Comparison of ENCODE assay signal across 9 cellular contexts in genomic region chr20:329325-329695, GRCh38. TPM values are rescaled to one million over a fixed set of nuclear protein-coding genes. Genes with fewer than 3 reads are reported as not detected.
DNase-seq lines count a peak whose midpoint lies in the region; ATAC-seq and TF ChIP-seq lines count a peak whose summit lies in the region.
"Had no signal": no experiment of that assay in that cellular context is flagged by ENCODE, and none has a peak within 500 bp of the region (broad histone marks: within the 10 kb centered on the region; RNA-seq: fewer than 3 reads in every experiment).

No MANE protein-coding gene starts in this region.

- CTCF ChIA-PET in activated CD4-positive, alpha-beta memory T cell treated with anti-CD3 and anti-CD28 coated beads for 36 hours (lab: Charles Lee) = interaction anchor here (0.6 to 5.1 kb wide), 16 partner anchors 8 to 205 kb away, joined by 3 to 37 read pairs (median 7); partner anchors contain the start of genes NRSN2, TBC1D20 and ZCCHC3

- H3K36me3 ChIP-seq in ascending aorta (no peaks in the 10 kb centered on the region), neuronal stem cell (replicated peaks in 1 of 2; ENCODE audit: control insufficient read depth in 2 of 2, insufficient read depth in 2 of 2, low read length in 2 of 2) (peaks cover 21 to 38% of the 10 kb centered on the region in 2 donors)

- H3K4me1 ChIP-seq in ascending aorta = peaks cover 0 to 5% of the 10 kb centered on the region in 2 donors
- peaks cover 23 to 31% of the 10 kb centered on the region in 2 donors for H3K4me1 ChIP-seq in neuronal stem cell (ENCODE audit: control insufficient read depth in 2 of 2, insufficient read depth in 1 of 2, low read depth in 1 of 2, low read length in 2 of 2)

- peak overlapping the region; percentile 22 for H2AK5ac ChIP-seq in neuronal stem cell (ENCODE audit: low read depth, low read length)

- ATAC-seq in HG02852 (IDR thresholded peaks at IDR 0.05; ENCODE audit: unreplicated experiment) = no peak

- H3K4me3 Mint-ChIP-seq in HFFc6 = peak overlapping the region; percentile 88
- H3K4me3 Mint-ChIP-seq in activated CD4-positive, alpha-beta memory T cell treated with anti-CD3 and anti-CD28 coated beads for 36 hours = no peak overlapping the region
- H3K4me3 Mint-ChIP-seq in activated T-helper 1 cell treated with anti-CD3 and anti-CD28 coated beads, Interleukin-12 subunit alpha, Interleukin-12 subunit beta, Interleukin-2, Interleukin-4 antibody, amounts not matched to agents 30 ng/mL and 10 ng/mL and 1 ng/mL, durations not matched to agents 14 hours and 24 hours and 36 hours = no peak overlapping the region

- H3K4me2 ChIP-seq in neuronal stem cell (ENCODE audit: insufficient read depth, low read length, poor library complexity, severe bottlenecking) = no peak overlapping the region

- WGBS in neuronal stem cell (ENCODE audit: extremely low coverage in 2 of 2, insufficient read length in 2 of 2, insufficient replicate concordance in 1 of 2), 2 donors = no CpG with 5 or more reads among the region's 4 CpGs

- no peak overlapping the region for H2BK15ac ChIP-seq in neuronal stem cell (ENCODE audit: low read length)

- H3K18ac ChIP-seq in neuronal stem cell (ENCODE audit: low read length) = no peak overlapping the region

- H2AFZ ChIP-seq in neuronal stem cell (ENCODE audit: low read length) = no peak overlapping the region

- peak overlapping the region; percentile 38 for H3K9ac ChIP-seq in neuronal stem cell (ENCODE audit: low read depth, low read length, poor library complexity)

- no peaks in the 10 kb centered on the region for H3K9me3 ChIP-seq in ascending aorta
- peaks cover 0 to under 1% of the 10 kb centered on the region in 2 donors for H3K9me3 ChIP-seq in neuronal stem cell (replicated peaks in 1 of 2; ENCODE audit: control insufficient read depth in 2 of 2, insufficient read depth in 1 of 2, low read depth in 1 of 2, low read length in 2 of 2)

- peaks cover 15% of the 10 kb centered on the region for H3K36me3 Mint-ChIP-seq in HFFc6 (ENCODE audit: low read depth)
- H3K36me3 Mint-ChIP-seq in activated CD4-positive, alpha-beta memory T cell treated with anti-CD3 and anti-CD28 coated beads for 36 hours = no peaks in the 10 kb centered on the region
- peaks cover 2% of the 10 kb centered on the region for H3K36me3 Mint-ChIP-seq in activated T-helper 1 cell treated with anti-CD3 and anti-CD28 coated beads, Interleukin-12 subunit alpha, Interleukin-12 subunit beta, Interleukin-2, Interleukin-4 antibody, amounts not matched to agents 30 ng/mL and 10 ng/mL and 1 ng/mL, durations not matched to agents 14 hours and 24 hours and 36 hours (ENCODE audit: low read depth)

- no peak overlapping the region for H2BK120ac ChIP-seq in neuronal stem cell (ENCODE audit: low read depth, low read length)

- POLR2A ChIA-PET in activated CD4-positive, alpha-beta memory T cell treated with anti-CD3 and anti-CD28 coated beads for 36 hours (lab: Charles Lee) = no interaction called here

- DNase-seq in HFFc6 = no peak
- no peak for DNase-seq in ascending aorta (ENCODE audit: low spot score in 2 of 2)
- no peak for DNase-seq in neuronal stem cell (ENCODE audit: low spot score)
- no peak for DNase-seq in activated CD4-positive, alpha-beta memory T cell treated with anti-CD3 and anti-CD28 coated beads for 36 hours
- DNase-seq in activated T-helper 1 cell treated with anti-CD3 and anti-CD28 coated beads, Interleukin-12 subunit alpha, Interleukin-12 subunit beta, Interleukin-2, Interleukin-4 antibody, amounts not matched to agents 30 ng/mL and 10 ng/mL and 1 ng/mL, durations not matched to agents 14 hours and 24 hours and 36 hours (ENCODE audit: low spot score) = no peak
- DNase-seq: effector CD8-positive, alpha-beta T cell; GF-D8; NCI-H526 treated with DMSO at 0.1 percent for 48 hours had no signal

- H3K27ac Mint-ChIP-seq in HFFc6 = peak overlapping the region; percentile 65
- H3K27ac Mint-ChIP-seq in activated CD4-positive, alpha-beta memory T cell treated with anti-CD3 and anti-CD28 coated beads for 36 hours = no peak overlapping the region
- no peak overlapping the region for H3K27ac Mint-ChIP-seq in activated T-helper 1 cell treated with anti-CD3 and anti-CD28 coated beads, Interleukin-12 subunit alpha, Interleukin-12 subunit beta, Interleukin-2, Interleukin-4 antibody, amounts not matched to agents 30 ng/mL and 10 ng/mL and 1 ng/mL, durations not matched to agents 14 hours and 24 hours and 36 hours

- H2BK12ac ChIP-seq in neuronal stem cell (ENCODE audit: low read length) = no peak overlapping the region

- peaks cover 7% of the 10 kb centered on the region for H3K27me3 Mint-ChIP-seq in HFFc6 (ENCODE audit: insufficient read depth)
- H3K27me3 Mint-ChIP-seq in activated CD4-positive, alpha-beta memory T cell treated with anti-CD3 and anti-CD28 coated beads for 36 hours = no peaks in the 10 kb centered on the region
- H3K27me3 Mint-ChIP-seq in activated T-helper 1 cell treated with anti-CD3 and anti-CD28 coated beads, Interleukin-12 subunit alpha, Interleukin-12 subunit beta, Interleukin-2, Interleukin-4 antibody, amounts not matched to agents 30 ng/mL and 10 ng/mL and 1 ng/mL, durations not matched to agents 14 hours and 24 hours and 36 hours (ENCODE audit: insufficient read depth) = peaks cover 3% of the 10 kb centered on the region

- H3K4ac ChIP-seq in neuronal stem cell (ENCODE audit: low read length) = no peak overlapping the region

- H3K27me3 ChIP-seq in ascending aorta = no peaks in the 10 kb centered on the region
- no peaks in the 10 kb centered on the region for H3K27me3 ChIP-seq in neuronal stem cell (ENCODE audit: control insufficient read depth in 3 of 3, insufficient read depth in 3 of 3, low read depth in 1 of 3, low read length in 3 of 3)

- H3K4me3 ChIP-seq in ascending aorta = no peak overlapping the region
- peak overlapping the region in 1 of 2 donors; percentile 98 for H3K4me3 ChIP-seq in neuronal stem cell (ENCODE audit: low read length in 2 of 2)

- intact Hi-C loops in ascending aorta (cut with DNase I) = loop anchor here (10.0 kb wide), 2 partner anchors 1065 to 1565 kb away; partner anchors contain the start of genes FKBP1A and SIRPA
- intact Hi-C loops in activated CD4-positive, alpha-beta memory T cell treated with anti-CD3 and anti-CD28 coated beads for 36 hours (cut with micrococcal nuclease) = no loop called here
- intact Hi-C loops in activated T-helper 1 cell treated with anti-CD3 and anti-CD28 coated beads, Interleukin-12 subunit alpha, Interleukin-12 subunit beta, Interleukin-2, Interleukin-4 antibody, amounts not matched to agents 30 ng/mL and 10 ng/mL and 1 ng/mL, durations not matched to agents 14 hours and 24 hours and 36 hours (cut with micrococcal nuclease) = no loop called here

- TF ChIP-seq CTCF in HFFc6 (IDR thresholded peaks at IDR 0.05) = no peak
- no peak for TF ChIP-seq CTCF in ascending aorta (IDR thresholded peaks at IDR 0.05)

- H2BK5ac ChIP-seq in neuronal stem cell (ENCODE audit: low read length) = peak overlapping the region; percentile 4

- no peaks in the 10 kb centered on the region for H3K9me3 Mint-ChIP-seq in HFFc6
- no peaks in the 10 kb centered on the region for H3K9me3 Mint-ChIP-seq in activated CD4-positive, alpha-beta memory T cell treated with anti-CD3 and anti-CD28 coated beads for 36 hours
- no peaks in the 10 kb centered on the region for H3K9me3 Mint-ChIP-seq in activated T-helper 1 cell treated with anti-CD3 and anti-CD28 coated beads, Interleukin-12 subunit alpha, Interleukin-12 subunit beta, Interleukin-2, Interleukin-4 antibody, amounts not matched to agents 30 ng/mL and 10 ng/mL and 1 ng/mL, durations not matched to agents 14 hours and 24 hours and 36 hours

- no peak overlapping the region for H4K91ac ChIP-seq in neuronal stem cell (ENCODE audit: low read depth, low read length, poor library complexity)

- no peak overlapping the region for H4K8ac ChIP-seq in neuronal stem cell (ENCODE audit: low read depth, low read length)

- H3K4me1 Mint-ChIP-seq in HFFc6 (ENCODE audit: low read depth) = peaks cover 34% of the 10 kb centered on the region
- peaks cover 10% of the 10 kb centered on the region for H3K4me1 Mint-ChIP-seq in activated CD4-positive, alpha-beta memory T cell treated with anti-CD3 and anti-CD28 coated beads for 36 hours (ENCODE audit: low read depth)
- H3K4me1 Mint-ChIP-seq in activated T-helper 1 cell treated with anti-CD3 and anti-CD28 coated beads, Interleukin-12 subunit alpha, Interleukin-12 subunit beta, Interleukin-2, Interleukin-4 antibody, amounts not matched to agents 30 ng/mL and 10 ng/mL and 1 ng/mL, durations not matched to agents 14 hours and 24 hours and 36 hours (ENCODE audit: low read depth) = peaks cover 26% of the 10 kb centered on the region

- no peak overlapping the region for H3K23ac ChIP-seq in neuronal stem cell (ENCODE audit: low read depth, low read length, poor library complexity)

- H3K79me1 ChIP-seq in neuronal stem cell (ENCODE audit: low read depth, low read length) = peaks cover 10% of the 10 kb centered on the region

- H3K14ac ChIP-seq in neuronal stem cell (ENCODE audit: low read length) = no peak overlapping the region

- H3K27ac ChIP-seq in ascending aorta (peak overlapping the region; percentile 77 to 98), neuronal stem cell (replicated peaks; ENCODE audit: low read length) (peak overlapping the region; percentile 24)

RNA-seq across cellular contexts. Expression of gene SOX12, which starts 4.0 kb away (rescaled TPM):
- 10 to 100 TPM; 24.5 to 26.3 (median 25.0) TPM for total RNA-seq in HFFc6 (2021; fragmentation: NEBNext Ultra II Directional; extraction: Animal tissue kit (Norgen Biotek cat#: 25700))
- 6.2 TPM for total RNA-seq in ascending aorta
- polyA plus RNA-seq in neuronal stem cell (2013, experiment 1 of 2) = 52.4 TPM
- polyA plus RNA-seq in neuronal stem cell (2013, experiment 2 of 2) = 51.5 TPM
- 1 to 10 TPM; 4.4 to 4.7 TPM for total RNA-seq in activated CD4-positive, alpha-beta memory T cell treated with anti-CD3 and anti-CD28 coated beads for 36 hours
- 7.4 and 7.6 TPM in 2 replicates for total RNA-seq in activated T-helper 1 cell treated with anti-CD3 and anti-CD28 coated beads, Interleukin-12 subunit alpha, Interleukin-12 subunit beta, Interleukin-2, Interleukin-4 antibody, amounts not matched to agents 30 ng/mL and 10 ng/mL and 1 ng/mL, durations not matched to agents 14 hours and 24 hours and 36 hours

RNA-seq across cellular contexts. Expression of gene NRSN2, which starts 17.6 kb away (rescaled TPM):
- 10 to 100 TPM; 61.1 to 76.6 (median 65.4) TPM for total RNA-seq in HFFc6 (2021; fragmentation: NEBNext Ultra II Directional; extraction: Animal tissue kit (Norgen Biotek cat#: 25700))
- 24.5 TPM for total RNA-seq in ascending aorta
- 27.7 TPM for polyA plus RNA-seq in neuronal stem cell (2013, experiment 1 of 2)
- polyA plus RNA-seq in neuronal stem cell (2013, experiment 2 of 2) = 26.1 TPM
- total RNA-seq in activated CD4-positive, alpha-beta memory T cell treated with anti-CD3 and anti-CD28 coated beads for 36 hours = 1 to 10 TPM; 9.5 to 9.7 TPM
- 5.1 and 6.5 TPM in 2 replicates for total RNA-seq in activated T-helper 1 cell treated with anti-CD3 and anti-CD28 coated beads, Interleukin-12 subunit alpha, Interleukin-12 subunit beta, Interleukin-2, Interleukin-4 antibody, amounts not matched to agents 30 ng/mL and 10 ng/mL and 1 ng/mL, durations not matched to agents 14 hours and 24 hours and 36 hours

RNA-seq across cellular contexts. Expression of gene ZCCHC3, which starts 31.9 kb away (rescaled TPM):
- 10 to 100 TPM; 10.9 to 11.7 (median 11.4) TPM for total RNA-seq in HFFc6 (2021; fragmentation: NEBNext Ultra II Directional; extraction: Animal tissue kit (Norgen Biotek cat#: 25700))
- 15.6 TPM for total RNA-seq in ascending aorta
- polyA plus RNA-seq in neuronal stem cell (2013, experiment 1 of 2) = 40.2 TPM
- 40.1 TPM for polyA plus RNA-seq in neuronal stem cell (2013, experiment 2 of 2)
- total RNA-seq in activated CD4-positive, alpha-beta memory T cell treated with anti-CD3 and anti-CD28 coated beads for 36 hours = 10 to 100 TPM; 15.2 to 15.9 TPM
- 25.9 TPM in 2 replicates for total RNA-seq in activated T-helper 1 cell treated with anti-CD3 and anti-CD28 coated beads, Interleukin-12 subunit alpha, Interleukin-12 subunit beta, Interleukin-2, Interleukin-4 antibody, amounts not matched to agents 30 ng/mL and 10 ng/mL and 1 ng/mL, durations not matched to agents 14 hours and 24 hours and 36 hours

RNA-seq across cellular contexts. Expression of gene C20orf96, which starts 38.8 kb away (rescaled TPM):
- total RNA-seq in HFFc6 (2021; fragmentation: NEBNext Ultra II Directional; extraction: Animal tissue kit (Norgen Biotek cat#: 25700)) = 1 to 10 TPM; 2.9 to 3.5 (median 3.2) TPM
- total RNA-seq in ascending aorta = 0.32 TPM
- polyA plus RNA-seq in neuronal stem cell (2013, experiment 1 of 2) = 23.9 TPM
- polyA plus RNA-seq in neuronal stem cell (2013, experiment 2 of 2) = 23.8 TPM
- total RNA-seq in activated CD4-positive, alpha-beta memory T cell treated with anti-CD3 and anti-CD28 coated beads for 36 hours = 1 to 10 TPM; 5.4 to 6.4 TPM
- total RNA-seq in activated T-helper 1 cell treated with anti-CD3 and anti-CD28 coated beads, Interleukin-12 subunit alpha, Interleukin-12 subunit beta, Interleukin-2, Interleukin-4 antibody, amounts not matched to agents 30 ng/mL and 10 ng/mL and 1 ng/mL, durations not matched to agents 14 hours and 24 hours and 36 hours = 4.3 and 4.7 TPM in 2 replicates

RNA-seq across cellular contexts. Expression of gene TRIB3, which starts 51.2 kb away (rescaled TPM):
- 10 to 100 TPM in 3 of 6 experiments, 1 to 10 TPM in 3; 8.4 to 11.8 (median 10.1) TPM for total RNA-seq in HFFc6 (2021; fragmentation: NEBNext Ultra II Directional; extraction: Animal tissue kit (Norgen Biotek cat#: 25700))
- total RNA-seq in ascending aorta = not detected
- polyA plus RNA-seq in neuronal stem cell (2013, experiment 1 of 2) = 5.1 TPM
- 4.6 TPM for polyA plus RNA-seq in neuronal stem cell (2013, experiment 2 of 2)
- total RNA-seq in activated CD4-positive, alpha-beta memory T cell treated with anti-CD3 and anti-CD28 coated beads for 36 hours = 10 to 100 TPM; 42.6 to 43.5 TPM
- total RNA-seq in activated T-helper 1 cell treated with anti-CD3 and anti-CD28 coated beads, Interleukin-12 subunit alpha, Interleukin-12 subunit beta, Interleukin-2, Interleukin-4 antibody, amounts not matched to agents 30 ng/mL and 10 ng/mL and 1 ng/mL, durations not matched to agents 14 hours and 24 hours and 36 hours = 37.1 and 39.5 TPM in 2 replicates
